8 cellular contexts compared by ENCODE assay signal in genomic region chr17:82767041-82767754, GRCh38. TPM values are rescaled to one million over a fixed set of nuclear protein-coding genes. Genes with fewer than 3 reads are reported as not detected.
DNase-seq lines count a peak whose midpoint lies in the region; ATAC-seq and TF ChIP-seq lines count a peak whose summit lies in the region.

No MANE protein-coding gene starts in this region.

- H3K9me3 ChIP-seq in SJCRH30 (replicated peaks) (no peaks in the 10 kb centered on the region), mesenchymal stem cell (ENCODE audit: control insufficient read depth, low read length) (no peaks in the 10 kb centered on the region), upper lobe of left lung (no peaks in the 10 kb centered on the region)

- H3K27me3 ChIP-seq in SJCRH30 (no peaks in the 10 kb centered on the region), mesenchymal stem cell (ENCODE audit: control insufficient read depth in 1 of 2, insufficient read depth in 1 of 2, low read length in 2 of 2) (no peaks in the 10 kb centered on the region), upper lobe of left lung (no peaks in the 10 kb centered on the region)

- H3K14ac ChIP-seq in mesenchymal stem cell (ENCODE audit: low read length in 2 of 2), result no peak overlapping the region

- H3K4ac ChIP-seq in mesenchymal stem cell (ENCODE audit: low read depth in 1 of 2, low read length in 2 of 2), result no peak overlapping the region

- H2BK15ac ChIP-seq in mesenchymal stem cell (ENCODE audit: low read depth, poor library complexity, severe bottlenecking), result no peak overlapping the region

- TF ChIP-seq POLR2A in upper lobe of left lung (IDR thresholded peaks at IDR 0.05), result no peak

- peak overlapping the region in 1 of 2 experiments; percentile 39 for H2BK12ac ChIP-seq in mesenchymal stem cell (ENCODE audit: low read length in 2 of 2)

- peak; percentile 62 for TF ChIP-seq CTCF in GM13977 (IDR thresholded peaks at IDR 0.05; ENCODE audit: extremely low read depth, insufficient read depth, missing control alignments)
- TF ChIP-seq CTCF in upper lobe of left lung (IDR thresholded peaks at IDR 0.05), result peak in 5 of 6 experiments; percentile 30 to 49 (median 40)

- DNase-seq in AG08395 (ENCODE audit: low spot score), result peak; percentile 54
- DNase-seq in GM13977 (ENCODE audit: low spot score), result no peak
- DNase-seq in SJCRH30, result peak; percentile 75 to 82
- DNase-seq in dermis blood vessel endothelial cell, result peak; percentile 78
- DNase-seq in mesenchymal stem cell, result peak; percentile 59
- DNase-seq in upper lobe of left lung, result peak in 1 of 2 donors; percentile 35
- no peak for DNase-seq in effector CD8-positive, alpha-beta T cell (lab: John Stamatoyannopoulos, UW)
- DNase-seq in NCI-H146 (lab: John Stamatoyannopoulos, UW), result no peak

- in situ Hi-C loops in GM13977 (cut with MboI; ENCODE audit: low pct_unique_long_range_greater_than_20kb, low sequenced_read_pairs, unreplicated experiment), result loop anchor here (10.0 kb wide), 1 partner anchor 112 kb away; no protein-coding TSS in a partner anchor

- H4K8ac ChIP-seq in mesenchymal stem cell (ENCODE audit: low read length), result no peak overlapping the region

- H2BK120ac ChIP-seq in mesenchymal stem cell (ENCODE audit: low read depth, low read length), result no peak overlapping the region

- H3K23ac ChIP-seq in mesenchymal stem cell (ENCODE audit: low read length in 2 of 2), result no peak overlapping the region

- no peak overlapping the region for H2AFZ ChIP-seq in mesenchymal stem cell (ENCODE audit: low read depth, low read length)

- H3K36me3 ChIP-seq in SJCRH30, result peaks cover 72% of the 10 kb centered on the region
- H3K36me3 ChIP-seq in mesenchymal stem cell (ENCODE audit: control insufficient read depth in 1 of 2, insufficient read depth in 2 of 2, low read depth in 1 of 2, low read length in 2 of 2), result peaks cover 31 to 37% of the 10 kb centered on the region in 2 experiments
- H3K36me3 ChIP-seq in upper lobe of left lung, result peaks cover 6 to 60% (median 12%) of the 10 kb centered on the region in 4 donors

- peaks cover 22% of the 10 kb centered on the region for H3K79me1 ChIP-seq in mesenchymal stem cell (replicated peaks; ENCODE audit: low read length, poor library complexity, severe bottlenecking)

- no peaks in the 10 kb centered on the region for H3K4me1 ChIP-seq in SJCRH30
- peaks cover 4% of the 10 kb centered on the region for H3K4me1 ChIP-seq in mesenchymal stem cell (ENCODE audit: control insufficient read depth, insufficient read depth, low read depth, low read length)
- peaks cover 0 to 8% (median 0%) of the 10 kb centered on the region in 4 donors for H3K4me1 ChIP-seq in upper lobe of left lung

- H3K4me2 ChIP-seq in mesenchymal stem cell (ENCODE audit: low read length, poor library complexity, severe bottlenecking), result no peak overlapping the region

- 90% methylated on average over 22 of the region's 24 CpGs for WGBS in mesenchymal stem cell
- 69 to 74% methylated on average over 21 to 24 of the region's 24 CpGs for WGBS in upper lobe of left lung, 2 donors

- TF ChIP-seq EP300 in upper lobe of left lung (IDR thresholded peaks at IDR 0.05), result no peak

- H3K9ac ChIP-seq in mesenchymal stem cell (ENCODE audit: low read length), result no peak overlapping the region

- H3K27ac ChIP-seq in SJCRH30, result no peak overlapping the region
- H3K27ac ChIP-seq in mesenchymal stem cell (ENCODE audit: low read length, poor library complexity, severe bottlenecking), result no peak overlapping the region
- H3K27ac ChIP-seq in upper lobe of left lung, result no peak overlapping the region

- H2BK5ac ChIP-seq in mesenchymal stem cell (ENCODE audit: low read depth, low read length, poor library complexity, severe bottlenecking), result no peak overlapping the region

- peak; percentile 41 to 69 for ATAC-seq in upper lobe of left lung (ENCODE audit: low FRiP score in 2 of 2)

- H4K91ac ChIP-seq in mesenchymal stem cell (ENCODE audit: low read length), result no peak overlapping the region

- H2AK5ac ChIP-seq in mesenchymal stem cell (ENCODE audit: low read length, severe bottlenecking), result no peak overlapping the region

- H3K4me3 ChIP-seq in SJCRH30 (no peak overlapping the region), mesenchymal stem cell (ENCODE audit: insufficient read depth in 1 of 2, low read depth in 1 of 2, low read length in 2 of 2) (no peak overlapping the region), upper lobe of left lung (no peak overlapping the region)

- H3K18ac ChIP-seq in mesenchymal stem cell (ENCODE audit: low read depth in 1 of 2, low read length in 2 of 2), result no peak overlapping the region

RNA-seq across cellular contexts. Expression of gene TBCD, which starts 15.3 kb away (rescaled TPM):
- 172 and 181 TPM in 2 replicates for total RNA-seq in SJCRH30 (2014; rRNA removed; shearing (Covaris generic))
- 50.9 and 78.6 TPM in 2 replicates for total RNA-seq in dermis blood vessel endothelial cell
- 21.3 TPM for polyA plus RNA-seq in mesenchymal stem cell (2013, experiment 1 of 2)
- polyA plus RNA-seq in mesenchymal stem cell (2013, experiment 2 of 2), result 19.9 TPM
- 100 to 1,000 TPM in 3 of 6 donors, 10 to 100 TPM in 3; 71.3 to 262 (median 104) TPM for total RNA-seq in upper lobe of left lung

RNA-seq across cellular contexts. Expression of gene FN3K, which starts 31.8 kb away (rescaled TPM):
- 0.79 and 2.1 TPM in 2 replicates for total RNA-seq in SJCRH30 (2014; rRNA removed; shearing (Covaris generic))
- 7.0 and 8.5 TPM in 2 replicates for total RNA-seq in dermis blood vessel endothelial cell
- polyA plus RNA-seq in mesenchymal stem cell (2013, experiment 1 of 2), result 5.0 TPM
- polyA plus RNA-seq in mesenchymal stem cell (2013, experiment 2 of 2), result 5.7 TPM
- 10 to 100 TPM; 10.8 to 63.9 (median 30.7) TPM for total RNA-seq in upper lobe of left lung

RNA-seq across cellular contexts. Expression of gene FN3KRP, which starts 50.7 kb away (rescaled TPM):
- total RNA-seq in SJCRH30 (2014; rRNA removed; shearing (Covaris generic)), result 58.0 and 60.9 TPM in 2 replicates
- total RNA-seq in dermis blood vessel endothelial cell, result 19.1 and 23.4 TPM in 2 replicates
- polyA plus RNA-seq in mesenchymal stem cell (2013, experiment 1 of 2), result 13.0 TPM
- 12.8 TPM for polyA plus RNA-seq in mesenchymal stem cell (2013, experiment 2 of 2)
- 10 to 100 TPM; 14.7 to 94.3 (median 28.8) TPM for total RNA-seq in upper lobe of left lung

Comparison
In these comparisons a context has a peak if more than half of its experiments do, and no peak if none do; other contexts are left out.
1. DNase-seq: peak in AG08395 (single experiment), SJCRH30 (2 of 2), dermis blood vessel endothelial cell (single experiment) and mesenchymal stem cell (single experiment); none in GM13977 (single experiment), effector CD8-positive, alpha-beta T cell (single experiment) and NCI-H146 (single experiment).